In the genomic region with DNA sequence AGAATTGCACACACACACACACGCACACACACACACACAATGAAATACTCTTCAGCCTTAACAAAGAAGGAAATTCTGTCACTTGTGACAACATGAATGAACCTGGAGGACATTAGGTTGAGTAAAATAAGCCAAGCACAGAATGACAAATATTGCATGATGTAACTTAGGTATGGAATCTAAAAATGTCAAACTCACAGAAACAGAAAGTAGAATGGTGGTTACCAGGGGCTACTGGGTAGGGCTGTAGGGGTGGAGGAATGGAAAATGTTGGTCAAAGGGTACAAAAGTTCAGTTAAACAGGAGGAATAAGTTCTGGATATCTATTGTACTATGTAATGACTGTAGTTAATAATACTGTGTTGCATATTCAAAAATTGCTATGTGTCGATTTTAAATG, we compare ENCODE assay signal across 1 cellular context.
TF ChIP-seq lines count a peak whose summit lies in the region.

No MANE protein-coding gene starts in this region.

TF ChIP-seq in GM12878, 131 proteins besides CTCF, POLR2A, EP300 and RAD21 (continued from another document):
- TF ChIP-seq, protein P1, sequence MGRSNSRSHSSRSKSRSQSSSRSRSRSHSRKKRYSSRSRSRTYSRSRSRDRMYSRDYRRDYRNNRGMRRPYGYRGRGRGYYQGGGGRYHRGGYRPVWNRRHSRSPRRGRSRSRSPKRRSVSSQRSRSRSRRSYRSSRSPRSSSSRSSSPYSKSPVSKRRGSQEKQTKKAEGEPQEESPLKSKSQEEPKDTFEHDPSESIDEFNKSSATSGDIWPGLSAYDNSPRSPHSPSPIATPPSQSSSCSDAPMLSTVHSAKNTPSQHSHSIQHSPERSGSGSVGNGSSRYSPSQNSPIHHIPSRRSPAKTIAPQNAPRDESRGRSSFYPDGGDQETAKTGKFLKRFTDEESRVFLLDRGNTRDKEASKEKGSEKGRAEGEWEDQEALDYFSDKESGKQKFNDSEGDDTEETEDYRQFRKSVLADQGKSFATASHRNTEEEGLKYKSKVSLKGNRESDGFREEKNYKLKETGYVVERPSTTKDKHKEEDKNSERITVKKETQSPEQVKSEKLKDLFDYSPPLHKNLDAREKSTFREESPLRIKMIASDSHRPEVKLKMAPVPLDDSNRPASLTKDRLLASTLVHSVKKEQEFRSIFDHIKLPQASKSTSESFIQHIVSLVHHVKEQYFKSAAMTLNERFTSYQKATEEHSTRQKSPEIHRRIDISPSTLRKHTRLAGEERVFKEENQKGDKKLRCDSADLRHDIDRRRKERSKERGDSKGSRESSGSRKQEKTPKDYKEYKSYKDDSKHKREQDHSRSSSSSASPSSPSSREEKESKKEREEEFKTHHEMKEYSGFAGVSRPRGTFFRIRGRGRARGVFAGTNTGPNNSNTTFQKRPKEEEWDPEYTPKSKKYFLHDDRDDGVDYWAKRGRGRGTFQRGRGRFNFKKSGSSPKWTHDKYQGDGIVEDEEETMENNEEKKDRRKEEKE (IDR thresholded peaks at IDR 0.05), result no peak
